ENCODE assay signal across 8 cellular contexts in genomic region chr15:90664650-90665287, GRCh38.
A peak's percentile ranks its signal among the peaks of the same experiment; 100 is the strongest.
DNase-seq lines count a peak whose midpoint lies in the region; ATAC-seq and TF ChIP-seq lines count a peak whose summit lies in the region.

No MANE protein-coding gene starts in this region.

- H3K9me3 ChIP-seq in iPS-20b (ENCODE audit: insufficient read depth, low read depth, low read length) (no peaks in the 10 kb centered on the region), stomach smooth muscle (ENCODE audit: control insufficient read depth in 2 of 2, low read length in 2 of 2) (no peaks in the 10 kb centered on the region)

- DNase-seq in activated T-cell treated with anti-CD3 and anti-CD28 coated beads, Interleukin-2, amount 50 U/mL, for 24 hours = no peak
- no peak for DNase-seq in activated T-cell treated with anti-CD3 and anti-CD28 coated beads, Interleukin-2, amount 50 U/mL, for 48 hours
- no peak for DNase-seq in astrocyte of the cerebellum (ENCODE audit: low read depth)

- no peak for TF ChIP-seq CTCF in astrocyte of the cerebellum (IDR thresholded peaks at IDR 0.05; ENCODE audit: low read depth, low read length, missing control alignments)

- peaks cover 29% of the 10 kb centered on the region for H3K27me3 Mint-ChIP-seq in activated T-cell treated with anti-CD3 and anti-CD28 coated beads, Interleukin-2, amount 50 U/mL, for 24 hours

- ATAC-seq in HG03442 (IDR thresholded peaks at IDR 0.05; ENCODE audit: unreplicated experiment) (peak; percentile 11), HG03571 (IDR thresholded peaks at IDR 0.05; ENCODE audit: unreplicated experiment) (no peak), GM18861 (IDR thresholded peaks at IDR 0.05; ENCODE audit: unreplicated experiment) (no peak)

- H3K4me1 Mint-ChIP-seq in activated T-cell treated with anti-CD3 and anti-CD28 coated beads, Interleukin-2, amount 50 U/mL, for 24 hours (ENCODE audit: low read depth) = peaks cover 58% of the 10 kb centered on the region

- no peak overlapping the region; the same call in 1 of the 2 replicates for H3K9ac ChIP-seq in iPS-20b (ENCODE audit: low read depth, low read length)
- peak overlapping the region; percentile 68 to 89 for H3K9ac ChIP-seq in stomach smooth muscle (ENCODE audit: low read length in 2 of 2)

- H3K27ac ChIP-seq in iPS-20b (ENCODE audit: low read length) (no peak overlapping the region), stomach smooth muscle (ENCODE audit: low read length) (peak overlapping the region; percentile 62)

- H3K36me3 ChIP-seq in iPS-20b (ENCODE audit: insufficient read depth, low read depth, low read length) (no peaks in the 10 kb centered on the region), stomach smooth muscle (ENCODE audit: control insufficient read depth in 2 of 2, insufficient read depth in 2 of 2, low read length in 2 of 2) (no peaks in the 10 kb centered on the region)

- peak overlapping the region; percentile 26 for H3K27ac Mint-ChIP-seq in activated T-cell treated with anti-CD3 and anti-CD28 coated beads, Interleukin-2, amount 50 U/mL, for 24 hours

- peak overlapping the region; percentile 71 for H3K4me3 Mint-ChIP-seq in activated T-cell treated with anti-CD3 and anti-CD28 coated beads, Interleukin-2, amount 50 U/mL, for 24 hours

- H3K27me3 ChIP-seq in iPS-20b (ENCODE audit: insufficient read depth, low read length) (no peaks in the 10 kb centered on the region), stomach smooth muscle (ENCODE audit: control insufficient read depth in 1 of 2, insufficient read depth in 2 of 2, low read length in 2 of 2) (peaks cover 0 to 2% of the 10 kb centered on the region in 2 donors)

- no peaks in the 10 kb centered on the region for H3K36me3 Mint-ChIP-seq in activated T-cell treated with anti-CD3 and anti-CD28 coated beads, Interleukin-2, amount 50 U/mL, for 24 hours (ENCODE audit: low read depth)

- H3K4me1 ChIP-seq in iPS-20b (ENCODE audit: insufficient read depth, low read length) (no peaks in the 10 kb centered on the region), stomach smooth muscle (ENCODE audit: control insufficient read depth, insufficient read depth, low read length) (peaks cover 6% of the 10 kb centered on the region)

- peak overlapping the region; percentile 57 for H3K4me3 ChIP-seq in astrocyte of the cerebellum (ENCODE audit: low read depth, low read length)
- peak overlapping the region; percentile 62; the same call in 1 of the 2 replicates for H3K4me3 ChIP-seq in iPS-20b (ENCODE audit: low read length)
- peak overlapping the region; percentile 69 to 82 for H3K4me3 ChIP-seq in stomach smooth muscle (ENCODE audit: low read length in 2 of 2)

- in situ Hi-C loops in astrocyte of the cerebellum (cut with HindIII; ENCODE audit: low sequenced_read_pairs) = loop anchor here (5.0 kb wide), 1 partner anchor 52 kb away; no protein-coding TSS in a partner anchor

- no peaks in the 10 kb centered on the region for H3K9me3 Mint-ChIP-seq in activated T-cell treated with anti-CD3 and anti-CD28 coated beads, Interleukin-2, amount 50 U/mL, for 24 hours
